Comparison of ENCODE assay signal across 17 cellular contexts in genomic region chr21:31786164-31786920, GRCh38. TPM values are rescaled to one million over a fixed set of nuclear protein-coding genes. Genes with fewer than 3 reads are reported as not detected.
DNase-seq lines count a peak whose midpoint lies in the region; TF ChIP-seq lines count a peak whose summit lies in the region.
"Had no signal": no experiment of that assay in that cellular context is flagged by ENCODE, and none has a peak within 500 bp of the region (broad histone marks: within the 10 kb centered on the region; RNA-seq: fewer than 3 reads in every experiment).

No MANE protein-coding gene starts in this region.

- no peaks in the 10 kb centered on the region for H3K9me3 ChIP-seq in colonic mucosa
- H3K9me3 ChIP-seq in osteoblast (ENCODE audit: low read depth, low read length) = no peaks in the 10 kb centered on the region
- H3K9me3 ChIP-seq in adrenal gland (replicated peaks in 1 of 3) = no peaks in the 10 kb centered on the region
- H3K9me3 ChIP-seq: gastrocnemius medialis, right atrium auricular region had no signal

- H3K4me1 ChIP-seq in colonic mucosa (no peaks in the 10 kb centered on the region), osteoblast (ENCODE audit: insufficient read depth, low read length) (no peaks in the 10 kb centered on the region), adrenal gland (replicated peaks in 1 of 2) (no peaks in the 10 kb centered on the region)
- H3K4me1 ChIP-seq: gastrocnemius medialis had no signal

- intact Hi-C loops in CD14-positive monocyte (cut with micrococcal nuclease) (no loop called here), colonic mucosa (cut with DNase I) (loop anchor here (2.0 kb wide), 1 partner anchor 472 kb away; no protein-coding TSS in a partner anchor), adrenal gland (cut with DNase I) (loop anchor here in 1 of 2 donors (10.0 kb wide), 1 partner anchor 78 kb away; no protein-coding TSS in a partner anchor)

- no peak overlapping the region for H2AFZ ChIP-seq in osteoblast (ENCODE audit: low read length)

- H3K27ac Mint-ChIP-seq in CD14-positive monocyte = no peak overlapping the region
- H3K27ac Mint-ChIP-seq: activated CD4-positive, alpha-beta memory T cell treated with anti-CD3 and anti-CD28 coated beads, Interleukin-2, amount 10 ng/mL, durations not matched to agents 7 days and 5 days; activated naive CD8-positive, alpha-beta T cell treated with anti-CD3 and anti-CD28 coated beads, Interleukin-2, amount 10 ng/mL, durations not matched to agents 7 days and 5 days; dendritic cell treated with granulocyte-macrophage colony-stimulating factor and Interleukin-4, amounts not matched to agents 40 ng/mL and 50 ng/mL, for 4 days; T-helper 1 cell treated with Interleukin-12 subunit alpha and Interleukin-12 subunit beta and Interleukin-4 antibody, amounts not matched to agents 30 μg/mL and 1 μg/mL, for 36 hours had no signal

- no peak overlapping the region for H3K4me2 ChIP-seq in osteoblast (ENCODE audit: insufficient read depth, low read length)
- H3K4me2 ChIP-seq: smooth muscle cell had no signal

- H3K27me3 ChIP-seq in colonic mucosa = no peaks in the 10 kb centered on the region
- no peaks in the 10 kb centered on the region for H3K27me3 ChIP-seq in osteoblast (ENCODE audit: insufficient read depth, low read length)
- H3K27me3 ChIP-seq in adrenal gland = no peaks in the 10 kb centered on the region
- H3K27me3 ChIP-seq: gastrocnemius medialis, right atrium auricular region had no signal

- TF ChIP-seq CTCF in CD14-positive monocyte (IDR thresholded peaks at IDR 0.05) (peak; percentile 52), LNCAP (IDR thresholded peaks at IDR 0.05) (peak; percentile 6; the same call in 1 of the 2 replicates), colonic mucosa (IDR thresholded peaks at IDR 0.05) (peak; percentile 4), osteoblast (IDR thresholded peaks at IDR 0.05; ENCODE audit: extremely low read depth, low read depth, low read length) (no peak), adrenal gland (IDR thresholded peaks at IDR 0.05) (no peak)

- H3K36me3 ChIP-seq in colonic mucosa (no peaks in the 10 kb centered on the region), osteoblast (ENCODE audit: insufficient read depth, low read length) (no peaks in the 10 kb centered on the region), adrenal gland (replicated peaks in 1 of 2) (no peaks in the 10 kb centered on the region)
- H3K36me3 ChIP-seq: gastrocnemius medialis, right atrium auricular region had no signal

- no peaks in the 10 kb centered on the region for H3K36me3 Mint-ChIP-seq in CD14-positive monocyte
- H3K36me3 Mint-ChIP-seq: activated naive CD8-positive, alpha-beta T cell treated with anti-CD3 and anti-CD28 coated beads, Interleukin-2, amount 10 ng/mL, durations not matched to agents 7 days and 5 days had no signal

- no peaks in the 10 kb centered on the region for H3K79me2 ChIP-seq in osteoblast (ENCODE audit: insufficient read depth, low read length)

- WGBS in adrenal gland, 4 donors = 55 to 64% (median 59%) methylated on average over 4 of the region's 4 CpGs

- H3K9me3 Mint-ChIP-seq in CD14-positive monocyte = peaks cover 0 to 5% (median 1%) of the 10 kb centered on the region in 7 donors
- H3K9me3 Mint-ChIP-seq: activated CD4-positive, alpha-beta memory T cell treated with anti-CD3 and anti-CD28 coated beads, Interleukin-2, amount 10 ng/mL, durations not matched to agents 7 days and 5 days; dendritic cell treated with granulocyte-macrophage colony-stimulating factor and Interleukin-4, amounts not matched to agents 40 ng/mL and 50 ng/mL, for 4 days; T-helper 1 cell treated with Interleukin-12 subunit alpha and Interleukin-12 subunit beta and Interleukin-4 antibody, amounts not matched to agents 30 μg/mL and 1 μg/mL, for 36 hours had no signal

- H3K27ac ChIP-seq in colonic mucosa (no peak overlapping the region), osteoblast (ENCODE audit: low read depth, low read length) (no peak overlapping the region), adrenal gland (no peak overlapping the region)
- H3K27ac ChIP-seq: gastrocnemius medialis, right atrium auricular region, RWPE1 had no signal

- TF ChIP-seq POLR2A in adrenal gland (IDR thresholded peaks at IDR 0.05) = no peak

- H4K20me1 ChIP-seq in osteoblast (ENCODE audit: insufficient read depth, low read length) = no peaks in the 10 kb centered on the region

- peaks cover 21% of the 10 kb centered on the region for H3K4me1 Mint-ChIP-seq in CD14-positive monocyte
- H3K4me1 Mint-ChIP-seq: activated CD4-positive, alpha-beta memory T cell treated with anti-CD3 and anti-CD28 coated beads, Interleukin-2, amount 10 ng/mL, durations not matched to agents 7 days and 5 days had no signal

- H3K9ac ChIP-seq in colonic mucosa (ENCODE audit: low read depth in 2 of 2, low read length in 2 of 2) = no peak overlapping the region

- H3K4me3 ChIP-seq in colonic mucosa (no peak overlapping the region), osteoblast (ENCODE audit: insufficient read depth, low read length) (no peak overlapping the region), adrenal gland (no peak overlapping the region)
- H3K4me3 ChIP-seq: gastrocnemius medialis, right atrium auricular region, smooth muscle cell had no signal

- DNase-seq in CD14-positive monocyte (ENCODE audit: low spot score) (no peak), colonic mucosa (no peak), osteoblast (ENCODE audit: insufficient read length, low spot score, missing footprints) (peak; percentile 48), NCI-H2196 (lab: John Stamatoyannopoulos, UW; ENCODE audit: unreplicated experiment) (no peak), DMS79 treated with DMSO at 0.1 percent for 48 hours (lab: John Stamatoyannopoulos, UW) (no peak), pons (ENCODE audit: low spot score) (no peak), adrenal gland (no peak)
- DNase-seq: activated effector memory CD4-positive, alpha-beta T cell treated with Interleukin-2 at 50 U/mL for 16 hours; activated naive CD8-positive, alpha-beta T cell treated with anti-CD3 and anti-CD28 coated beads, Interleukin-2, amount 10 ng/mL, durations not matched to agents 7 days and 5 days had no signal

- H3K27me3 Mint-ChIP-seq in CD14-positive monocyte (ENCODE audit: low read depth in 3 of 3) = peaks cover 2 to 8% (median 8%) of the 10 kb centered on the region in 3 donors
- H3K27me3 Mint-ChIP-seq: activated naive CD8-positive, alpha-beta T cell treated with anti-CD3 and anti-CD28 coated beads, Interleukin-2, amount 10 ng/mL, durations not matched to agents 7 days and 5 days had no signal

- H3K4me3 Mint-ChIP-seq in CD14-positive monocyte = no peak overlapping the region
- H3K4me3 Mint-ChIP-seq: activated CD4-positive, alpha-beta memory T cell treated with anti-CD3 and anti-CD28 coated beads, Interleukin-2, amount 10 ng/mL, durations not matched to agents 7 days and 5 days; activated naive CD8-positive, alpha-beta T cell treated with anti-CD3 and anti-CD28 coated beads, Interleukin-2, amount 10 ng/mL, durations not matched to agents 7 days and 5 days; dendritic cell treated with granulocyte-macrophage colony-stimulating factor and Interleukin-4, amounts not matched to agents 40 ng/mL and 50 ng/mL, for 4 days; T-helper 1 cell treated with Interleukin-12 subunit alpha and Interleukin-12 subunit beta and Interleukin-4 antibody, amounts not matched to agents 30 μg/mL and 1 μg/mL, for 36 hours had no signal

RNA-seq across cellular contexts. Expression of gene SCAF4, which starts 54.4 kb away (rescaled TPM):
- polyA plus RNA-seq in CD14-positive monocyte (10 to 100 TPM in 1 of 2 donors, 1 to 10 TPM in 1; 4.6 to 11.3 TPM), adrenal gland (10 to 100 TPM; 12.6 to 17.6 (median 15.8) TPM)
- total RNA-seq in colonic mucosa (10 to 100 TPM; 35.1 to 35.9 TPM), osteoblast (7.6 and 10.9 TPM in 2 replicates), adrenal gland (10 to 100 TPM in 7 of 8 donors, 1 to 10 TPM in 1; 9.6 to 24.0 (median 18.1) TPM)

Comparison
In these comparisons a context has a peak if more than half of its experiments do, and no peak if none do; other contexts are left out.
1. CTCF ChIP-seq: peak in CD14-positive monocyte (single experiment), LNCAP (single experiment) and colonic mucosa (single experiment); none in osteoblast (single experiment) and adrenal gland (0 of 6).